7 cellular contexts compared by ENCODE assay signal in genomic region chr10:94403823-94404228, GRCh38. TPM values are rescaled to one million over a fixed set of nuclear protein-coding genes. Genes with fewer than 3 reads are reported as not detected.
DNase-seq lines count a peak whose midpoint lies in the region; ATAC-seq, FAIRE-seq and TF ChIP-seq lines count a peak whose summit lies in the region.

No MANE protein-coding gene starts in this region.

- peaks cover 2 to 3% of the 10 kb centered on the region in 2 donors for H3K36me3 Mint-ChIP-seq in activated T-cell treated with anti-CD3 and anti-CD28 coated beads, Interleukin-2, amount 50 U/mL, for 72 hours (ENCODE audit: insufficient read depth in 2 of 2)

- no peaks in the 10 kb centered on the region for H3K4me1 Mint-ChIP-seq in activated T-cell treated with anti-CD3 and anti-CD28 coated beads, Interleukin-2, amount 50 U/mL, for 72 hours (ENCODE audit: low read depth)

- no peak overlapping the region for H3K27ac Mint-ChIP-seq in activated T-cell treated with anti-CD3 and anti-CD28 coated beads, Interleukin-2, amount 50 U/mL, for 72 hours

- intact Hi-C loops in spleen (cut with DNase I; ENCODE audit: low total_unique reads) = no loop called here

- no peak for DNase-seq in GM18507 (ENCODE audit: extremely low spot score, insufficient read length, low read depth)
- no peak for DNase-seq in activated T-cell treated with anti-CD3 and anti-CD28 coated beads, Interleukin-2, amount 50 U/mL, for 72 hours
- DNase-seq in iPS DF 6.9 (ENCODE audit: low read depth, low spot score) = no peak
- DNase-seq in spleen = no peak
- DNase-seq in anterior cingulate cortex (lab: John Stamatoyannopoulos, UW) = no peak

- H3K4me3 Mint-ChIP-seq in activated T-cell treated with anti-CD3 and anti-CD28 coated beads, Interleukin-2, amount 50 U/mL, for 72 hours = peak overlapping the region; percentile 80 to 89

- ATAC-seq in HG03025 (IDR thresholded peaks at IDR 0.05; ENCODE audit: low FRiP score, unreplicated experiment) (peak; percentile 7), HG02870 (IDR thresholded peaks at IDR 0.05; ENCODE audit: unreplicated experiment) (no peak)
- ATAC-seq in activated T-cell treated with anti-CD3 and anti-CD28 coated beads, Interleukin-2, amount 50 U/mL, for 72 hours (replicated peaks in 1 of 2) = no peak

- no peak overlapping the region for H3K27ac ChIP-seq in iPS DF 6.9 (ENCODE audit: low read length)
- peak overlapping the region; percentile 77 to 96 (median 92) for H3K27ac ChIP-seq in spleen

- no peaks in the 10 kb centered on the region for H3K9me3 Mint-ChIP-seq in activated T-cell treated with anti-CD3 and anti-CD28 coated beads, Interleukin-2, amount 50 U/mL, for 72 hours

- H3K4me3 ChIP-seq in iPS DF 6.9 (ENCODE audit: low read length) (peak overlapping the region; percentile 67; the same call in 1 of the 2 replicates), spleen (peak overlapping the region; percentile 55 to 85 (median 82))

- TF ChIP-seq POLR2A in spleen (IDR thresholded peaks at IDR 0.05) = no peak

- 100% methylated on average over 2 of the region's 7 CpGs for WGBS in iPS DF 6.9 (ENCODE audit: insufficient coverage, insufficient read length)
- WGBS in spleen, 5 donors = 1 to 6% (median 2%) methylated on average over 7 of the region's 7 CpGs

- no peaks in the 10 kb centered on the region for H3K9me3 ChIP-seq in iPS DF 6.9 (ENCODE audit: control insufficient read depth, insufficient read depth, low read length)
- H3K9me3 ChIP-seq in spleen = no peaks in the 10 kb centered on the region

- peak; percentile 78 for FAIRE-seq in GM18507 (lab: Jason Lieb, UNC)

- peaks cover 4% of the 10 kb centered on the region; the same call in 1 of the 2 replicates for H3K27me3 ChIP-seq in iPS DF 6.9 (ENCODE audit: control insufficient read depth, insufficient read depth, low read length)
- peaks cover 0 to 61% (median 10%) of the 10 kb centered on the region in 7 donors for H3K27me3 ChIP-seq in spleen (replicated peaks in 1 of 7)

- TF ChIP-seq CTCF in spleen (IDR thresholded peaks at IDR 0.05 in 8 of 11, conservative IDR thresholded peaks at IDR 0.05 in 3 of 11) = no peak

- peaks cover 59% of the 10 kb centered on the region for H3K27me3 Mint-ChIP-seq in activated T-cell treated with anti-CD3 and anti-CD28 coated beads, Interleukin-2, amount 50 U/mL, for 72 hours (ENCODE audit: low read depth)

- no peaks in the 10 kb centered on the region for H3K36me3 ChIP-seq in iPS DF 6.9 (ENCODE audit: control insufficient read depth, insufficient read depth, low read length)
- H3K36me3 ChIP-seq in spleen = no peaks in the 10 kb centered on the region

- H3K4me1 ChIP-seq in iPS DF 6.9 (ENCODE audit: control insufficient read depth, insufficient read depth, low read length) = no peaks in the 10 kb centered on the region
- H3K4me1 ChIP-seq in spleen = peaks cover 0 to 45% (median 16%) of the 10 kb centered on the region in 6 donors

RNA-seq across cellular contexts. Expression of gene TBC1D12, which starts 1.5 kb away (rescaled TPM):
- 1 to 10 TPM; 1.9 to 2.3 TPM for total RNA-seq in activated T-cell treated with anti-CD3 and anti-CD28 coated beads, Interleukin-2, amount 50 U/mL, for 72 hours
- 10 to 100 TPM in 6 of 7 donors, 1 to 10 TPM in 1; 8.4 to 21.6 (median 15.8) TPM for total RNA-seq in spleen
- 1 to 10 TPM; 6.6 to 9.0 (median 7.6) TPM for polyA plus RNA-seq in spleen

RNA-seq across cellular contexts. Expression of gene NOC3L, which starts 41.1 kb away (rescaled TPM):
- 10 to 100 TPM; 28.0 to 38.0 TPM for total RNA-seq in activated T-cell treated with anti-CD3 and anti-CD28 coated beads, Interleukin-2, amount 50 U/mL, for 72 hours
- total RNA-seq in spleen = 10 to 100 TPM; 21.7 to 29.6 (median 26.8) TPM
- polyA plus RNA-seq in spleen = 10 to 100 TPM in 2 of 3 donors, 1 to 10 TPM in 1; 9.8 to 12.3 (median 11.0) TPM
